In genomic region chrX:37796805-37797204, GRCh38 we compare ENCODE assay signal across 10 cellular contexts. TPM values are rescaled to one million over a fixed set of nuclear protein-coding genes. Genes with fewer than 3 reads are reported as not detected.
A peak's percentile ranks its signal among the peaks of the same experiment; 100 is the strongest.
DNase-seq lines count a peak whose midpoint lies in the region; ATAC-seq and TF ChIP-seq lines count a peak whose summit lies in the region.
"Had no signal": no experiment of that assay in that cellular context is flagged by ENCODE, and none has a peak within 500 bp of the region (broad histone marks: within the 10 kb centered on the region; RNA-seq: fewer than 3 reads in every experiment).

No MANE protein-coding gene starts in this region.

- H3K4me1 ChIP-seq in lower lobe of right lung = no peaks in the 10 kb centered on the region
- no peaks in the 10 kb centered on the region for H3K4me1 ChIP-seq in esophagus squamous epithelium
- H3K4me1 ChIP-seq: body of pancreas had no signal

- DNase-seq in NOMO-1 treated with DMSO at 0.1 percent for 48 hours (lab: John Stamatoyannopoulos, UW; ENCODE audit: unreplicated experiment) (peak; percentile 93), lower lobe of right lung (peak; percentile 51), DMS153 (lab: John Stamatoyannopoulos, UW) (no peak), HUDEP-2 (lab: John Stamatoyannopoulos, UW; ENCODE audit: unreplicated experiment in 76 of 76) (no peak), esophagus squamous epithelium (lab: John Stamatoyannopoulos, UW) (no peak)
- DNase-seq in activated CD4-positive, alpha-beta memory T cell treated with anti-CD3 and anti-CD28 coated beads, Interleukin-2, amount 10 ng/mL, durations not matched to agents 7 days and 5 days = no peak

- no peaks in the 10 kb centered on the region for H3K36me3 ChIP-seq in lower lobe of right lung
- no peaks in the 10 kb centered on the region for H3K36me3 ChIP-seq in esophagus squamous epithelium

- H3K27ac ChIP-seq in lower lobe of right lung (no peak overlapping the region), esophagus squamous epithelium (no peak overlapping the region)
- H3K27ac ChIP-seq: body of pancreas had no signal

- POLR2A ChIA-PET in activated CD4-positive, alpha-beta memory T cell treated with anti-CD3 and anti-CD28 coated beads, Interleukin-2, amount 10 ng/mL, durations not matched to agents 7 days and 5 days (lab: Charles Lee) = no interaction called here

- H3K9me3 ChIP-seq in lower lobe of right lung (no peaks in the 10 kb centered on the region), esophagus squamous epithelium (no peaks in the 10 kb centered on the region)
- H3K9me3 ChIP-seq: body of pancreas had no signal

- H3K9me3 Mint-ChIP-seq in activated CD4-positive, alpha-beta memory T cell treated with anti-CD3 and anti-CD28 coated beads, Interleukin-2, amount 10 ng/mL, durations not matched to agents 7 days and 5 days = no peaks in the 10 kb centered on the region

- H3K4me3 ChIP-seq in lower lobe of right lung = no peak overlapping the region
- H3K4me3 ChIP-seq in esophagus squamous epithelium = no peak overlapping the region
- H3K4me3 ChIP-seq: body of pancreas had no signal

- no peaks in the 10 kb centered on the region for H3K27me3 ChIP-seq in lower lobe of right lung (ENCODE audit: low read depth)
- no peaks in the 10 kb centered on the region for H3K27me3 ChIP-seq in esophagus squamous epithelium
- H3K27me3 ChIP-seq: body of pancreas had no signal

- no peaks in the 10 kb centered on the region for H3K4me1 Mint-ChIP-seq in activated CD4-positive, alpha-beta memory T cell treated with anti-CD3 and anti-CD28 coated beads, Interleukin-2, amount 10 ng/mL, durations not matched to agents 7 days and 5 days

- TF ChIP-seq CTCF in lower lobe of right lung (IDR thresholded peaks at IDR 0.05) (no peak), esophagus squamous epithelium (IDR thresholded peaks at IDR 0.05) (no peak)

- H3K27me3 Mint-ChIP-seq in activated CD4-positive, alpha-beta memory T cell treated with anti-CD3 and anti-CD28 coated beads, Interleukin-2, amount 10 ng/mL, durations not matched to agents 7 days and 5 days = no peaks in the 10 kb centered on the region

- no peak overlapping the region for H3K4me3 Mint-ChIP-seq in activated CD4-positive, alpha-beta memory T cell treated with anti-CD3 and anti-CD28 coated beads, Interleukin-2, amount 10 ng/mL, durations not matched to agents 7 days and 5 days

- H3K36me3 Mint-ChIP-seq in activated CD4-positive, alpha-beta memory T cell treated with anti-CD3 and anti-CD28 coated beads, Interleukin-2, amount 10 ng/mL, durations not matched to agents 7 days and 5 days (ENCODE audit: low read depth) = no peaks in the 10 kb centered on the region

- ATAC-seq in GM18511 (IDR thresholded peaks at IDR 0.05; ENCODE audit: unreplicated experiment) (peak; percentile 82), HG02678 (IDR thresholded peaks at IDR 0.05; ENCODE audit: unreplicated experiment) (peak; percentile 75), lower lobe of right lung (peak; percentile 55 to 82)
- ATAC-seq: body of pancreas had no signal

- TF ChIP-seq POLR2A in esophagus squamous epithelium (IDR thresholded peaks at IDR 0.05) = no peak

- CTCF ChIA-PET in activated CD4-positive, alpha-beta memory T cell treated with anti-CD3 and anti-CD28 coated beads, Interleukin-2, amount 10 ng/mL, durations not matched to agents 7 days and 5 days (lab: Charles Lee) = no interaction called here

- intact Hi-C loops in lower lobe of right lung (cut with DNase I) (no loop called here), esophagus squamous epithelium (cut with DNase I) (no loop called here)

- no peak overlapping the region for H3K27ac Mint-ChIP-seq in activated CD4-positive, alpha-beta memory T cell treated with anti-CD3 and anti-CD28 coated beads, Interleukin-2, amount 10 ng/mL, durations not matched to agents 7 days and 5 days

RNA-seq across cellular contexts. Expression of gene CYBB, which starts 16.9 kb away (rescaled TPM):
- total RNA-seq in lower lobe of right lung = 420 TPM
- total RNA-seq in activated CD4-positive, alpha-beta memory T cell treated with anti-CD3 and anti-CD28 coated beads, Interleukin-2, amount 10 ng/mL, durations not matched to agents 7 days and 5 days = not detected
- total RNA-seq in esophagus squamous epithelium = 10 to 100 TPM in 2 of 4 donors, 1 to 10 TPM in 2; 1.1 to 22.1 (median 8.2) TPM
- total RNA-seq: lung microvascular endothelial cell had no signal

RNA-seq across cellular contexts. Expression of gene DYNLT3, which starts 50.6 kb away (rescaled TPM):
- total RNA-seq in lower lobe of right lung (27.2 TPM), esophagus squamous epithelium (10 to 100 TPM; 52.2 to 68.9 (median 60.0) TPM)
- total RNA-seq in activated CD4-positive, alpha-beta memory T cell treated with anti-CD3 and anti-CD28 coated beads, Interleukin-2, amount 10 ng/mL, durations not matched to agents 7 days and 5 days = 10 to 100 TPM; 17.8 to 20.5 TPM

Comparison
In these comparisons a context has a peak if more than half of its experiments do, and no peak if none do; other contexts are left out.
1. DNase-seq: peak in NOMO-1 treated with DMSO at 0.1 percent for 48 hours (single experiment) and lower lobe of right lung (single experiment); none in DMS153 (single experiment), activated CD4-positive, alpha-beta memory T cell treated with anti-CD3 and anti-CD28 coated beads, Interleukin-2, amount 10 ng/mL, durations not matched to agents 7 days and 5 days (single experiment), HUDEP-2 (0 of 76) and esophagus squamous epithelium (single experiment).
2. RNA of gene CYBB, which starts 16.9 kb away (total RNA-seq): 420 TPM in lower lobe of right lung (single experiment); 1.1 to 22.1 TPM in esophagus squamous epithelium and not detected in activated CD4-positive, alpha-beta memory T cell treated with anti-CD3 and anti-CD28 coated beads, Interleukin-2, amount 10 ng/mL, durations not matched to agents 7 days and 5 days; every median in the first group is over 10 times any median in the second.
3. Peak in every context shown above with its lines, with median percentiles within 50 percentile points of each other: ATAC-seq.